Comparison of ENCODE assay signal across 15 cellular contexts in the genomic region with DNA sequence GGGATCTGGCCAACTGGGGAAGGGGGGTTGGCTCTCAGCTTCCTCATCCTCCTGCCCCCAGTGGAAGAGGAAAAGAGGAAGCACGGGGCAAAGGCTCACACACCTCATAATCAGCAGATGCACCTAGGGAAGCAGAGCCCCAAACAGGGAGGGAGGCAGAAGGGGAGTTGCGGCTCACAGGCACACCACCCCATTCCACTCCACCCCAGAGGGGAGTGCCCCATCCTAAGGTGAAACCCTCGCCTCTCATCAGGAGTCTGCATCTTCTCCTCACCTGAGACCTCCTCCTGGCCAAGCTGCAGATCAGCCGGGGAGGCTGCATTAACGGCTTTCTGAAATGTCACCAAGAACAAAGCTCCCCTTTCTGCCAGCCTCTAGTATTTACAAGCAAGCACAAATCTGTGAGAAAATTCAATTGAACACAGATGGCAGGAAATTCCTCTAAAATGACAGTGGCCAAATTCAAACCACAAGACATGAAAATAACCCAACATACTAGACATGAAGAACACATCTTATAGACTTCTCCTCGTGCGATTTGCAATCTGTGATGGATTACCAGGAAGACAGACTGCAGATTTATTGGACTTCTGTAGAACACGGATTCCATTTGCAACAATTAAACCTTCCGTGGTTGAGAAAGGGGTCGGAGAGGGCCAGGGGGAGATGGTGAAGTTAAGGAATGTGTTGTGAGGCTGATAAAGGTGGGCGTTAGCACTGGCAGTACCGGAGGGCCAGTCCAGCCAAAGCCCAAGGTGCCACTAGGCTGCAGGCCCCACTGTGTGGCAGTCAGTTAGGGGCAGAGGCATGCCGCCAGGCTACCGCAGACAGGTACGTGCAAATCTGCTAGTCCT.
A peak's percentile ranks its signal among the peaks of the same experiment; 100 is the strongest.
DNase-seq lines count a peak whose midpoint lies in the region; ATAC-seq and TF ChIP-seq lines count a peak whose summit lies in the region.
"Had no signal": no experiment of that assay in that cellular context is flagged by ENCODE, and none has a peak within 500 bp of the region (broad histone marks: within the 10 kb centered on the region; RNA-seq: fewer than 3 reads in every experiment).

No MANE protein-coding gene starts in this region.

- no peak for ATAC-seq in CD4-positive, alpha-beta T cell (ENCODE audit: poor library complexity)
- ATAC-seq: stimulated activated effector memory CD8-positive, alpha-beta T cell treated with anti-CD3 and anti-CD28 coated beads, Interleukin-12 subunit alpha, Interleukin-12 subunit beta, amount 100 ng/mL, for 72 hours had no signal

- H3K4me1 Mint-ChIP-seq in CD4-positive, alpha-beta T cell (ENCODE audit: low read depth), result no peaks in the 10 kb centered on the region
- H3K4me1 Mint-ChIP-seq: B cell; stimulated activated effector memory CD8-positive, alpha-beta T cell treated with anti-CD3 and anti-CD28 coated beads, Interleukin-12 subunit alpha, Interleukin-12 subunit beta, amount 100 ng/mL, for 72 hours had no signal

- H3K27ac ChIP-seq in CD4-positive, alpha-beta T cell (ENCODE audit: low read depth, low read length), result no peak overlapping the region
- no peak overlapping the region for H3K27ac ChIP-seq in esophagus muscularis mucosa (replicated peaks in 1 of 4)
- H3K27ac ChIP-seq: adrenal gland had no signal

- no peak overlapping the region for H3K27ac Mint-ChIP-seq in CD4-positive, alpha-beta T cell
- H3K27ac Mint-ChIP-seq: B cell; progenitor cell of endocrine pancreas; stimulated activated effector memory CD8-positive, alpha-beta T cell treated with anti-CD3 and anti-CD28 coated beads, Interleukin-12 subunit alpha, Interleukin-12 subunit beta, amount 100 ng/mL, for 72 hours had no signal

- TF ChIP-seq POLR2A in esophagus muscularis mucosa (IDR thresholded peaks at IDR 0.05; ENCODE audit: low read depth), result no peak

- H3K27me3 Mint-ChIP-seq in CD4-positive, alpha-beta T cell, result no peaks in the 10 kb centered on the region

- DNase-seq in A172 (ENCODE audit: low spot score) (peak; percentile 35), GM03348 (ENCODE audit: low spot score) (peak; percentile 89), SW480 (ENCODE audit: low spot score) (peak; percentile 18), foreskin fibroblast (peak; percentile 86 to 92), hypothalamus (lab: John Stamatoyannopoulos, UW) (no peak), esophagus muscularis mucosa (ENCODE audit: extremely low spot score) (no peak)
- no peak for DNase-seq in CD4-positive, alpha-beta T cell
- DNase-seq in activated naive CD4-positive, alpha-beta T cell treated with Interleukin-2 at 50 U/mL for 16 hours, result no peak
- DNase-seq: adrenal gland, DMS79 treated with DMSO at 0.1 percent for 48 hours, NCI-H1417, NCI-H748 treated with DMSO at 0.1 percent for 48 hours had no signal

- no peaks in the 10 kb centered on the region for H3K36me3 ChIP-seq in esophagus muscularis mucosa
- H3K36me3 ChIP-seq: adrenal gland had no signal

- no peaks in the 10 kb centered on the region for H3K4me1 ChIP-seq in esophagus muscularis mucosa
- H3K4me1 ChIP-seq: adrenal gland had no signal

- H3K9me3 ChIP-seq in CD4-positive, alpha-beta T cell (ENCODE audit: control insufficient read depth, low read length), result no peaks in the 10 kb centered on the region
- no peaks in the 10 kb centered on the region for H3K9me3 ChIP-seq in esophagus muscularis mucosa
- H3K9me3 ChIP-seq: adrenal gland had no signal

- WGBS in esophagus muscularis mucosa, result 46% methylated on average over 13 of the region's 15 CpGs

- intact Hi-C loops in CD4-positive, alpha-beta T cell (cut with DNase I, micrococcal nuclease), result no loop called here
- intact Hi-C loops in esophagus muscularis mucosa (cut with DNase I), result no loop called here

- TF ChIP-seq EP300 in esophagus muscularis mucosa (IDR thresholded peaks at IDR 0.05), result no peak

- H3K27me3 ChIP-seq in CD4-positive, alpha-beta T cell (ENCODE audit: control insufficient read depth, insufficient read depth, low read length), result no peaks in the 10 kb centered on the region
- H3K27me3 ChIP-seq in esophagus muscularis mucosa, result peaks cover 0 to 32% (median 0%) of the 10 kb centered on the region in 4 donors
- H3K27me3 ChIP-seq: adrenal gland had no signal

- CTCF ChIA-PET in CD4-positive, alpha-beta T cell (lab: Charles Lee), result no interaction called here

- no peaks in the 10 kb centered on the region for H3K36me3 Mint-ChIP-seq in CD4-positive, alpha-beta T cell (ENCODE audit: low read depth)
- H3K36me3 Mint-ChIP-seq: stimulated activated effector memory CD8-positive, alpha-beta T cell treated with anti-CD3 and anti-CD28 coated beads, Interleukin-12 subunit alpha, Interleukin-12 subunit beta, amount 100 ng/mL, for 72 hours had no signal

- H3K9me3 Mint-ChIP-seq in CD4-positive, alpha-beta T cell, result no peaks in the 10 kb centered on the region
- H3K9me3 Mint-ChIP-seq: stimulated activated effector memory CD8-positive, alpha-beta T cell treated with anti-CD3 and anti-CD28 coated beads, Interleukin-12 subunit alpha, Interleukin-12 subunit beta, amount 100 ng/mL, for 72 hours had no signal

- H3K4me3 ChIP-seq in foreskin fibroblast (ENCODE audit: low read depth in 1 of 2, low read length in 2 of 2) (no peak overlapping the region), esophagus muscularis mucosa (no peak overlapping the region)
- H3K4me3 ChIP-seq: adrenal gland had no signal

- TF ChIP-seq CTCF in foreskin fibroblast (IDR thresholded peaks at IDR 0.05; ENCODE audit: low read depth, low read length) (no peak), esophagus muscularis mucosa (IDR thresholded peaks at IDR 0.05) (no peak)
- TF ChIP-seq CTCF in CD4-positive, alpha-beta T cell (IDR thresholded peaks at IDR 0.05), result no peak

- no peak overlapping the region for H3K4me3 Mint-ChIP-seq in CD4-positive, alpha-beta T cell
- H3K4me3 Mint-ChIP-seq: B cell; stimulated activated effector memory CD8-positive, alpha-beta T cell treated with anti-CD3 and anti-CD28 coated beads, Interleukin-12 subunit alpha, Interleukin-12 subunit beta, amount 100 ng/mL, for 72 hours had no signal

- POLR2A ChIA-PET in CD4-positive, alpha-beta T cell (lab: Charles Lee), result no interaction called here

Comparison
In these comparisons a context has a peak if more than half of its experiments do, and no peak if none do; other contexts are left out.
1. DNase-seq: peak in A172 (single experiment), GM03348 (single experiment), SW480 (single experiment) and foreskin fibroblast (2 of 2); none in hypothalamus (0 of 51), CD4-positive, alpha-beta T cell (0 of 10), esophagus muscularis mucosa (single experiment) and activated naive CD4-positive, alpha-beta T cell treated with Interleukin-2 at 50 U/mL for 16 hours (single experiment).